33 cellular contexts compared by ENCODE assay signal in genomic region chr2:153946036-153946435, GRCh38.
"Had no signal": no experiment of that assay in that cellular context is flagged by ENCODE, and none has a peak within 500 bp of the region (broad histone marks: within the 10 kb centered on the region; RNA-seq: fewer than 3 reads in every experiment).

No MANE protein-coding gene starts in this region.

- H3K4me3 ChIP-seq: MG63 had no signal

- H3K36me3 ChIP-seq: MG63 had no signal

- DNase-seq: Karpas-422, Kasumi-1, MG63, MM.1S, MV-4-11, NCI-H1048, NCI-H1092, NCI-H1092 treated with DMSO at 0.1 percent for 48 hours, NCI-H1105, NCI-H1105 treated with DMSO at 0.1 percent for 48 hours, NCI-H1417, NCI-H1417 treated with DMSO at 0.1 percent for 48 hours, NCI-H1436, NCI-H1436 treated with DMSO at 0.1 percent for 48 hours, NCI-H146, NCI-H1694, NCI-H1694 treated with DMSO at 0.1 percent for 48 hours, NCI-H187, NCI-H187 treated with DMSO at 0.1 percent for 48 hours, NCI-H1930, NCI-H2029, NCI-H2081, NCI-H2081 treated with DMSO at 0.1 percent for 48 hours, NCI-H2107, NCI-H2227 treated with DMSO at 0.1 percent for 48 hours, NCI-H226, NCI-H345, NCI-H446, NCI-H446 treated with DMSO at 0.1 percent for 48 hours, NCI-H510A, NCI-H510A treated with DMSO at 0.1 percent for 48 hours, NCI-H524, NCI-H524 treated with DMSO at 0.1 percent for 48 hours had no signal

- H3K27me3 ChIP-seq: MG63 had no signal

- H3K9me3 ChIP-seq: MG63 had no signal
